ENCODE assay signal across 22 cellular contexts in the genomic region with DNA sequence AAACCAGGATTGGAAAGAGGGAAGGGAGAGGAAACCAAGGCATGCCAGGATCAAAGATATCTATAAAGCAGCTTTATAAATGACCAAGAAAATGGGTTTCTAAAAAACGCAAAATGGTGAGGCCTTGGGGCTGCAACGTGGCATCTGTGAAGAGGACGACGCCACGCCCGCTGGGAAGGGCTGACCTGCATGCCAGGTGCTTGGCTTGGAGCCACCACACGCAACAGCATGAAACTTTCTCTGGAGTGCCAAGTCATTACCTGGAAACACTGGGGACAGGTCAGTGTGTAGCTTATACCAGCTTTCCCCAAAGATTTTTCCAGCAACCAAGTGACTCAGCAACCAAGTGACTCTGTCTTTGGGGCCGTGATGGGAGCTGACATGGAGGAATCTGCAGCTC.
DNase-seq lines count a peak whose midpoint lies in the region; ATAC-seq, FAIRE-seq and TF ChIP-seq lines count a peak whose summit lies in the region.
"Had no signal": no experiment of that assay in that cellular context is flagged by ENCODE, and none has a peak within 500 bp of the region (broad histone marks: within the 10 kb centered on the region; RNA-seq: fewer than 3 reads in every experiment).

No MANE protein-coding gene starts in this region.

- DNase-seq in NCI-H1105 treated with DMSO at 0.1 percent for 48 hours (lab: John Stamatoyannopoulos, UW): peak; percentile 44
- peak; percentile 47 for DNase-seq in SW480 (ENCODE audit: low spot score)
- DNase-seq in keratinocyte (ENCODE audit: low read depth, low spot score): no peak
- peak; percentile 80 for DNase-seq in small intestine
- DNase-seq in activated CD4-positive, alpha-beta T cell treated with anti-CD3 and anti-CD28 coated beads, Interleukin-2, amount 50 U/mL, for 1 hour: no peak
- no peak for DNase-seq in SKM-1 treated with dmso at 0.1 percent for 144 hours (lab: John Stamatoyannopoulos, UW; ENCODE audit: unreplicated experiment)
- no peak for DNase-seq in activated CD4-positive, alpha-beta T cell treated with anti-CD3 and anti-CD28 coated beads, Interleukin-2, amount 50 U/mL, for 48 hours
- DNase-seq: activated CD4-positive, alpha-beta T cell treated with anti-CD3 and anti-CD28 coated beads for 1 hour; activated CD8-positive, alpha-beta T cell treated with anti-CD3 and anti-CD28 coated beads for 36 hours; amniotic stem cell; CD8-positive, alpha-beta memory T cell; EL; Karpas-422; naive thymus-derived CD8-positive, alpha-beta T cell; nucleus accumbens; OCI-M1; SHP77; sigmoid colon; stimulated activated CD4-positive, alpha-beta T cell treated with anti-CD3 and anti-CD28 coated beads, Interleukin-4, amount 100 ng/mL, for 4 hours had no signal

- H3K27me3 ChIP-seq in keratinocyte (ENCODE audit: control insufficient read depth, extremely low read depth, insufficient read depth, low read length) (no peaks in the 10 kb centered on the region), small intestine (ENCODE audit: control insufficient read depth in 2 of 2, insufficient read depth in 2 of 2, low read length in 2 of 2) (no peaks in the 10 kb centered on the region)
- H3K27me3 ChIP-seq: sigmoid colon had no signal

- WGBS in small intestine, 3 donors: 11 to 72% (median 27%) methylated on average over 8 of the region's 8 CpGs

- H3K4me2 ChIP-seq in keratinocyte (ENCODE audit: control insufficient read depth, extremely low read depth, insufficient read depth, low read depth, low read length): no peak overlapping the region

- ATAC-seq in HG03432 (IDR thresholded peaks at IDR 0.05; ENCODE audit: unreplicated experiment): no peak
- ATAC-seq: activated CD8-positive, alpha-beta T cell treated with anti-CD3 and anti-CD28 coated beads for 36 hours; activated T-helper 17 cell treated with anti-CD3 and anti-CD28 coated beads, Interleukin-2, amount 50 U/mL, for 72 hours; naive thymus-derived CD8-positive, alpha-beta T cell had no signal

- dilution Hi-C loops in keratinocyte (cut with MboI; ENCODE audit: extremely low pct_ligation_motif_present, low sequenced_read_pairs): loop anchor here (25.0 kb wide), 1 partner anchor 315 kb away; a partner anchor contains a TSS

- no peak for TF ChIP-seq CTCF in keratinocyte (optimal IDR thresholded peaks at IDR 0.05 in 1 of 3, IDR thresholded peaks at IDR 0.05 in 1 of 3, conservative IDR thresholded peaks at IDR 0.05 in 1 of 3; ENCODE audit: extremely low read depth in 1 of 3, insufficient read depth in 2 of 3, low read length in 3 of 3)

- H3K27ac ChIP-seq in keratinocyte (ENCODE audit: control insufficient read depth, insufficient read depth, low read length) (no peak overlapping the region), small intestine (ENCODE audit: low read depth in 1 of 2, low read length in 1 of 2) (no peak overlapping the region)
- H3K27ac ChIP-seq: sigmoid colon had no signal

- no peaks in the 10 kb centered on the region for H3K36me3 ChIP-seq in keratinocyte (ENCODE audit: control insufficient read depth in 2 of 2, extremely low read depth in 1 of 2, insufficient read depth in 2 of 2, low read length in 2 of 2)
- no peaks in the 10 kb centered on the region for H3K36me3 ChIP-seq in small intestine (ENCODE audit: control insufficient read depth in 2 of 2, insufficient read depth in 2 of 2, low read length in 2 of 2)

- H3K9me3 ChIP-seq in keratinocyte (ENCODE audit: control insufficient read depth, low read depth, low read length) (no peaks in the 10 kb centered on the region), small intestine (ENCODE audit: control insufficient read depth, low read depth) (no peaks in the 10 kb centered on the region)
- H3K9me3 ChIP-seq: sigmoid colon had no signal

- H3K9me1 ChIP-seq in keratinocyte (ENCODE audit: control insufficient read depth, extremely low read depth, insufficient read depth, low read length): no peaks in the 10 kb centered on the region

- H2AFZ ChIP-seq in keratinocyte (ENCODE audit: control insufficient read depth, low read length): peak overlapping the region; percentile 18

- H3K4me1 ChIP-seq in keratinocyte (ENCODE audit: control insufficient read depth, extremely low read depth, insufficient read depth, low read length): peaks cover 5% of the 10 kb centered on the region
- no peaks in the 10 kb centered on the region for H3K4me1 ChIP-seq in small intestine (ENCODE audit: control insufficient read depth in 2 of 2, insufficient read depth in 1 of 2, low read depth in 1 of 2, low read length in 1 of 2)
- H3K4me1 ChIP-seq: sigmoid colon had no signal

- no peaks in the 10 kb centered on the region for H3K79me2 ChIP-seq in keratinocyte (ENCODE audit: control insufficient read depth, insufficient read depth, low read length)

- no peak overlapping the region for H3K9ac ChIP-seq in keratinocyte (ENCODE audit: control insufficient read depth, extremely low read depth, insufficient read depth, low read length)

- H3K4me3 ChIP-seq in keratinocyte (ENCODE audit: control insufficient read depth in 2 of 3, extremely low read depth in 1 of 3, insufficient read depth in 2 of 3, low read depth in 1 of 3, low read length in 3 of 3): no peak overlapping the region
- no peak overlapping the region for H3K4me3 ChIP-seq in small intestine (ENCODE audit: low read depth in 1 of 2, low read length in 2 of 2)
- H3K4me3 ChIP-seq: sigmoid colon had no signal

- no peaks in the 10 kb centered on the region for H4K20me1 ChIP-seq in keratinocyte (ENCODE audit: control insufficient read depth, extremely low read depth, insufficient read depth, low read length)

- FAIRE-seq in keratinocyte (lab: Jason Lieb, UNC) (no peak), small intestine (lab: Jason Lieb, UNC) (no peak)
- FAIRE-seq: islet of Langerhans had no signal

Comparison
In these comparisons a context has a peak if more than half of its experiments do, and no peak if none do; other contexts are left out.
1. DNase-seq: peak in NCI-H1105 treated with DMSO at 0.1 percent for 48 hours (single experiment), SW480 (single experiment) and small intestine (single experiment); none in keratinocyte (single experiment), activated CD4-positive, alpha-beta T cell treated with anti-CD3 and anti-CD28 coated beads, Interleukin-2, amount 50 U/mL, for 1 hour (single experiment), SKM-1 treated with dmso at 0.1 percent for 144 hours (single experiment) and activated CD4-positive, alpha-beta T cell treated with anti-CD3 and anti-CD28 coated beads, Interleukin-2, amount 50 U/mL, for 48 hours (0 of 2).